In the genomic region with DNA sequence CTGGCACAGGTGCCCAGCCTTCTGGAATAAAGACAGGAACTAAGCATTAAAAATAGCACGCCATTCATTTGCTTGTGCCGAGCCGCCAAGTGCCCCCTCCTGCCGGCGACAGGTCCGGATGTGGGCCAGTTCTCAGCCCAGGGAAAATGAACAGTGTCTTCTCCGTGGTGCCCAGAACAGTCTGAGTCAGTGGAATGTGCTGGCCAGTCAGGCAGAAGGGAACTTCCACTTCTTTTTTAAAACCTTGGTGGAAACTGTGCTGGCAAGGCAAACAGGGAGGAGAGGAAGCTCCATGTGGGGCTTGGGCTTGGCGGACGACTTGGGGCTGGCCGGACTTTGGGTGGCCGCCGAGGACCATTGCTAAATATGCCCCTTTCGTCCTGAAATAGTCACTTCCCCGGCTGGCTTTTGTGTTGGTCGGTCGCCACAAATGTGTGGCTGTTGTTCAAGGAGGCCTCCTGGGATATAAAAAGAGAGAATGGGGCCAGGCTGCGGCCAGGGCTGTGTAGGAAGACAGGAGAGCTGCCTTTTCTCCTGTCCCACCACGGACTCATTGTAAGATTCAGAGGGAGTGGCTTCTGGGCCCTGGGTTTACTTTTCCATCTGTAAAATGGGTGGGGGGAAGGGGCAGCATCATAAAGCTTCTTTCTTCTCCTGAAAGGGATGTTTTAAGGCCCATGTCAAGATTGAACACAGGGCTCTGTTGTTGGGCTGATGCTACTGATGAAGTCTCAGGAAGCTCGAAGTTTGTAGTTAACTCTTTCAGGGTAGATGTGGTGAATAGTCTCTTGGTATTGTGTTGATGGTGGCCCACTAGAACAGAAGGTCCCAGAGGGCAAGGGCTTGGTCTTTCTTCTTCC, we compare ENCODE assay signal across 8 cellular contexts.
DNase-seq lines count a peak whose midpoint lies in the region; ATAC-seq and TF ChIP-seq lines count a peak whose summit lies in the region.

No MANE protein-coding gene starts in this region.

- DNase-seq in ELR (ENCODE audit: low read depth) (peak; percentile 82), neural crest cell (ENCODE audit: low read depth, low spot score) (no peak), ovary (no peak), NCI-H1092 (lab: John Stamatoyannopoulos, UW) (no peak)
- DNase-seq in T-helper 2 cell treated with Interferon-gamma antibody and Interleukin-4, amounts not matched to agents 5 μg/mL and 100 μg/mL, for 36 hours (ENCODE audit: low spot score) = peak; percentile 62
- DNase-seq in activated effector memory CD4-positive, alpha-beta T cell treated with anti-CD3 and anti-CD28 coated beads, Interleukin-2, amount 50 U/mL, for 16 hours = no peak

- H3K9me3 ChIP-seq in ovary = no peaks in the 10 kb centered on the region

- ATAC-seq in esophagus mucosa (peak; percentile 51), HG02571 (IDR thresholded peaks at IDR 0.05; ENCODE audit: unreplicated experiment) (no peak)

- H3K36me3 Mint-ChIP-seq in T-helper 2 cell treated with Interferon-gamma antibody and Interleukin-4, amounts not matched to agents 5 μg/mL and 100 μg/mL, for 36 hours (ENCODE audit: low read depth) = peaks cover 42% of the 10 kb centered on the region
- peaks cover 2% of the 10 kb centered on the region for H3K36me3 Mint-ChIP-seq in neural crest cell (ENCODE audit: low read depth)

- no peaks in the 10 kb centered on the region for H3K9me3 Mint-ChIP-seq in T-helper 2 cell treated with Interferon-gamma antibody and Interleukin-4, amounts not matched to agents 5 μg/mL and 100 μg/mL, for 36 hours
- peaks cover 6% of the 10 kb centered on the region for H3K9me3 Mint-ChIP-seq in neural crest cell

- WGBS in ovary, 3 donors = 54 to 58% (median 56%) methylated on average over 19 of the region's 19 CpGs

- no peaks in the 10 kb centered on the region for H3K27me3 ChIP-seq in ovary

- no peaks in the 10 kb centered on the region for H3K36me3 ChIP-seq in ovary

- intact Hi-C loops in ovary (cut with DNase I) = no loop called here

- H3K4me3 Mint-ChIP-seq in T-helper 2 cell treated with Interferon-gamma antibody and Interleukin-4, amounts not matched to agents 5 μg/mL and 100 μg/mL, for 36 hours = peak overlapping the region; percentile 50
- peak overlapping the region; percentile 68 for H3K4me3 Mint-ChIP-seq in neural crest cell

- H3K4me1 ChIP-seq in ovary (ENCODE audit: insufficient read depth) = no peaks in the 10 kb centered on the region

- TF ChIP-seq CTCF in neural crest cell (conservative IDR thresholded peaks at IDR 0.05) = no peak
- TF ChIP-seq CTCF in ovary (IDR thresholded peaks at IDR 0.05) = no peak

- TF ChIP-seq EP300 in ovary (IDR thresholded peaks at IDR 0.05) = no peak

- peaks cover 51% of the 10 kb centered on the region for H3K4me1 Mint-ChIP-seq in T-helper 2 cell treated with Interferon-gamma antibody and Interleukin-4, amounts not matched to agents 5 μg/mL and 100 μg/mL, for 36 hours (ENCODE audit: low read depth)
- peaks cover 64% of the 10 kb centered on the region for H3K4me1 Mint-ChIP-seq in neural crest cell

- no peak overlapping the region for H3K27ac ChIP-seq in ovary

- H3K4me3 ChIP-seq in ovary = no peak overlapping the region

- peak overlapping the region; percentile 76 for H3K27ac Mint-ChIP-seq in T-helper 2 cell treated with Interferon-gamma antibody and Interleukin-4, amounts not matched to agents 5 μg/mL and 100 μg/mL, for 36 hours
- peak overlapping the region; percentile 95 for H3K27ac Mint-ChIP-seq in neural crest cell (ENCODE audit: unreplicated experiment)

- H3K27me3 Mint-ChIP-seq in T-helper 2 cell treated with Interferon-gamma antibody and Interleukin-4, amounts not matched to agents 5 μg/mL and 100 μg/mL, for 36 hours (ENCODE audit: low read depth) = no peaks in the 10 kb centered on the region
- H3K27me3 Mint-ChIP-seq in neural crest cell (ENCODE audit: low read depth) = no peaks in the 10 kb centered on the region

- no peak for TF ChIP-seq POLR2A in ovary (IDR thresholded peaks at IDR 0.05)

Comparison
In these comparisons a context has a peak if more than half of its experiments do, and no peak if none do; other contexts are left out.
1. DNase-seq: peak in ELR (single experiment) and T-helper 2 cell treated with Interferon-gamma antibody and Interleukin-4, amounts not matched to agents 5 μg/mL and 100 μg/mL, for 36 hours (single experiment); none in neural crest cell (single experiment), ovary (0 of 5), activated effector memory CD4-positive, alpha-beta T cell treated with anti-CD3 and anti-CD28 coated beads, Interleukin-2, amount 50 U/mL, for 16 hours (single experiment) and NCI-H1092 (single experiment).